ENCODE assay signal across 21 cellular contexts in genomic region chr3:10394491-10395025, GRCh38.
"Had no signal": no experiment of that assay in that cellular context is flagged by ENCODE, and none has a peak within 500 bp of the region (broad histone marks: within the 10 kb centered on the region; RNA-seq: fewer than 3 reads in every experiment).

No MANE protein-coding gene starts in this region.

- H3K27ac ChIP-seq: esophagus squamous epithelium, psoas muscle, right atrium auricular region, tibial artery had no signal

- H3K36me3 ChIP-seq: esophagus squamous epithelium, gastrocnemius medialis, right atrium auricular region, tibial artery had no signal

- H3K27me3 ChIP-seq: esophagus squamous epithelium, gastrocnemius medialis, right atrium auricular region, tibial artery had no signal

- H3K4me1 ChIP-seq: esophagus squamous epithelium, right atrium auricular region had no signal

- H3K9me3 ChIP-seq: gastrocnemius medialis, psoas muscle had no signal

- DNase-seq: activated B cell treated with CpG ODN at 0.5 μM for 24 hours; activated CD4-positive, alpha-beta memory T cell treated with anti-CD3 and anti-CD28 coated beads, Interleukin-2, amount 10 ng/mL, durations not matched to agents 7 days and 5 days; activated CD4-positive, alpha-beta T cell treated with anti-CD3 and anti-CD28 coated beads for 4 hours; activated gamma-delta T cell; activated naive CD4-positive, alpha-beta T cell treated with anti-CD3 and anti-CD28 coated beads, Interleukin-2, amount 50 U/mL, for 16 hours; activated naive CD8-positive, alpha-beta T cell treated with anti-CD3 and anti-CD28 coated beads, Interleukin-2, amount 50 U/mL, for 24 hours; activated T-cell treated with anti-CD3 and anti-CD28 coated beads, Interleukin-2, amount 50 U/mL, for 72 hours; anterior cingulate cortex; endodermal cell; esophagus squamous epithelium; gastrocnemius medialis; head of caudate nucleus; hypothalamus; left ventricle myocardium superior; mammary epithelial cell; midbrain; natural killer cell; stimulated activated CD4-positive, alpha-beta T cell treated with anti-CD3 and anti-CD28 coated beads, Interleukin-4, amount 100 ng/mL, for 24 hours; tibial artery had no signal

- ATAC-seq: activated naive CD8-positive, alpha-beta T cell treated with anti-CD3 and anti-CD28 coated beads, Interleukin-2, amount 50 U/mL, for 24 hours; gastrocnemius medialis; left ventricle myocardium superior; natural killer cell; psoas muscle had no signal

- H3K4me3 ChIP-seq: esophagus squamous epithelium, gastrocnemius medialis, psoas muscle, right atrium auricular region, tibial artery had no signal
